ENCODE assay signal across 8 cellular contexts in the genomic region with DNA sequence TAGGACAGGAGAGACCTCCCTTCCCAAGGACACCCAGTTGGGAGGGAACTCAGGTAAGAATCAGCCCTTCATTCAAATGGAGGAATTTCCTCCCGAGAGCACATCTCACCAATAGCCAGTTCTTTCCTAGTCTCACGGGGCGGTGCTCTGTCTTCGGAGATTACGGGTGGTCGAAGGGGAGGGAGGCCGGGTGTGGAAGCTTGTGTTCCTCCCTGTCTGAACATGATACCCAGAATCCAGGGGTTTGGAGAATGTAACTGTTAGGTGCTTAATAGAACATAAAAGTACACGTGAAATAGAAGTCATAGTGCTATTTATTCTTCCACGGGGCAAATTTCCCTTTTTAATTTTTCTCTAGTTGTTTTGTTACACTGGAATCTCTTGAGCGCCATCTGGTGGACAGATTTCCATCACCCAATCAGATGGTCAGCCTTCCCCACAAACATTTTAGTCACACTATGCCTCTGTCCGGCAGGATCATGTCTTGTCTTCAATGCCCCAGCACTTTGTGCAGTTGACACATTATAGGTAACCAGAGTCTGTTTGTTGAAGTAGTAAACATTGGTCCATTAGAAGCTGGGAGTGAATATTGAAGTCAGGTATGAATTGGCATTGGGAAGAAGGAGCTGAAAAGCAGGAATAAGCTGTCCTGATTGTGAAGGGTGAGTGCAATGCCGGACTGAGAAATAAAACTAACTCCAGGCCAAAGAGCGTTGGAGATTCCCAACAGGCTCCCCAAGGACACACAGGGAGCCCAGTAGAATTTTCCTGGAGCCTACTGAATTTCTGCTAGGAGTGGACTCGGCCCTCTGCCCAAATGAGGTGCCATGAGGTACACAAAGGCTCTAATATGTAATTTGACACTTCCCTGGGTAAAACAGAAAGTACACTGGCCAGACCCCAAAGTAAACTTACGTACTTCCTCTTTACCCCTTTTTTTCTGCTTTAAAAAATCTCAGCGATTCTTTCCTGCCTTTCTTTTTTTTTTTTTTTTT. TPM values are rescaled to one million over a fixed set of nuclear protein-coding genes. Genes with fewer than 3 reads are reported as not detected.
DNase-seq lines count a peak whose midpoint lies in the region; ATAC-seq and TF ChIP-seq lines count a peak whose summit lies in the region.

No MANE protein-coding gene starts in this region.

- no peaks in the 10 kb centered on the region for H3K9me3 Mint-ChIP-seq in WTC11

- TF ChIP-seq CTCF in WTC11 (IDR thresholded peaks at IDR 0.05) (peak; percentile 72), cardiac fibroblast (IDR thresholded peaks at IDR 0.05; ENCODE audit: low read depth, low read length) (peak; percentile 75)

- no peaks in the 10 kb centered on the region for H3K36me3 Mint-ChIP-seq in WTC11

- peak overlapping the region; percentile 96 for H3K27ac Mint-ChIP-seq in WTC11

- ATAC-seq in HG02885 (IDR thresholded peaks at IDR 0.05; ENCODE audit: poor library complexity, unreplicated experiment) (peak; percentile 62), WTC11 (peak; percentile 88), GM21515 (IDR thresholded peaks at IDR 0.05; ENCODE audit: unreplicated experiment) (no peak)

- H3K27me3 Mint-ChIP-seq in WTC11 (ENCODE audit: low read depth) = no peaks in the 10 kb centered on the region

- peak overlapping the region; percentile 32 to 49 for H3K4me3 ChIP-seq in cardiac fibroblast (replicated peaks in 1 of 2; ENCODE audit: low read depth in 2 of 2, low read length in 2 of 2)

- CTCF ChIA-PET in WTC11 (lab: Charles Lee) = interaction anchor here (0.5 to 6.4 kb wide), 37 partner anchors 8 to 302 kb away, joined by 3 to 75 read pairs (median 4); a partner anchor contains a TSS

- POLR2A ChIA-PET in WTC11 (lab: Charles Lee) = interaction anchor here (0.7 to 2.1 kb wide), 5 partner anchors 26 to 64 kb away, joined by 3 to 10 read pairs (median 5); a partner anchor contains a TSS

- peak; percentile 87 for DNase-seq in EH (ENCODE audit: low read depth)
- peak; percentile 82 for DNase-seq in NCI-H2196 (lab: John Stamatoyannopoulos, UW; ENCODE audit: unreplicated experiment)
- peak; percentile 84 for DNase-seq in WTC11 (ENCODE audit: low spot score)
- DNase-seq in cardiac fibroblast (ENCODE audit: low read depth in 2 of 2) = peak; percentile 91 to 95
- peak; percentile 88 for DNase-seq in islet precursor cell
- peak; percentile 39 to 80 (median 60) for DNase-seq in stimulated activated CD4-positive, alpha-beta T cell treated with anti-CD3 and anti-CD28 coated beads, Interleukin-12 subunit alpha, Interleukin-12 subunit beta, amount 100 ng/mL, for 48 hours (ENCODE audit: low read depth in 2 of 3, low spot score in 1 of 3)

- H3K4me3 Mint-ChIP-seq in WTC11 = peak overlapping the region; percentile 68

- H3K4me1 Mint-ChIP-seq in WTC11 = peaks cover 55% of the 10 kb centered on the region

TF ChIP-seq in WTC11, 78 proteins besides CTCF, POLR2A, EP300 and RAD21:
- TF ChIP-seq GTF2I (CRISPR knock-in tag; conservative IDR thresholded peaks at IDR 0.05) (no peak), NFATC4 (CRISPR knock-in tag; IDR thresholded peaks at IDR 0.05) (no peak), CREB1 (CRISPR knock-in tag; IDR thresholded peaks at IDR 0.05) (no peak), RELA (CRISPR knock-in tag; IDR thresholded peaks at IDR 0.05; ENCODE audit: borderline replicate concordance) (no peak)
- TF ChIP-seq, protein P1, sequence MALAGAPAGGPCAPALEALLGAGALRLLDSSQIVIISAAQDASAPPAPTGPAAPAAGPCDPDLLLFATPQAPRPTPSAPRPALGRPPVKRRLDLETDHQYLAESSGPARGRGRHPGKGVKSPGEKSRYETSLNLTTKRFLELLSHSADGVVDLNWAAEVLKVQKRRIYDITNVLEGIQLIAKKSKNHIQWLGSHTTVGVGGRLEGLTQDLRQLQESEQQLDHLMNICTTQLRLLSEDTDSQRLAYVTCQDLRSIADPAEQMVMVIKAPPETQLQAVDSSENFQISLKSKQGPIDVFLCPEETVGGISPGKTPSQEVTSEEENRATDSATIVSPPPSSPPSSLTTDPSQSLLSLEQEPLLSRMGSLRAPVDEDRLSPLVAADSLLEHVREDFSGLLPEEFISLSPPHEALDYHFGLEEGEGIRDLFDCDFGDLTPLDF (CRISPR knock-in tag; IDR thresholded peaks at IDR 0.05) = no peak
- TF ChIP-seq, protein P2, sequence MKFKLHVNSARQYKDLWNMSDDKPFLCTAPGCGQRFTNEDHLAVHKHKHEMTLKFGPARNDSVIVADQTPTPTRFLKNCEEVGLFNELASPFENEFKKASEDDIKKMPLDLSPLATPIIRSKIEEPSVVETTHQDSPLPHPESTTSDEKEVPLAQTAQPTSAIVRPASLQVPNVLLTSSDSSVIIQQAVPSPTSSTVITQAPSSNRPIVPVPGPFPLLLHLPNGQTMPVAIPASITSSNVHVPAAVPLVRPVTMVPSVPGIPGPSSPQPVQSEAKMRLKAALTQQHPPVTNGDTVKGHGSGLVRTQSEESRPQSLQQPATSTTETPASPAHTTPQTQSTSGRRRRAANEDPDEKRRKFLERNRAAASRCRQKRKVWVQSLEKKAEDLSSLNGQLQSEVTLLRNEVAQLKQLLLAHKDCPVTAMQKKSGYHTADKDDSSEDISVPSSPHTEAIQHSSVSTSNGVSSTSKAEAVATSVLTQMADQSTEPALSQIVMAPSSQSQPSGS (CRISPR knock-in tag; IDR thresholded peaks at IDR 0.05; ENCODE audit: borderline replicate concordance, low read depth) = no peak
- TF ChIP-seq, protein P3, sequence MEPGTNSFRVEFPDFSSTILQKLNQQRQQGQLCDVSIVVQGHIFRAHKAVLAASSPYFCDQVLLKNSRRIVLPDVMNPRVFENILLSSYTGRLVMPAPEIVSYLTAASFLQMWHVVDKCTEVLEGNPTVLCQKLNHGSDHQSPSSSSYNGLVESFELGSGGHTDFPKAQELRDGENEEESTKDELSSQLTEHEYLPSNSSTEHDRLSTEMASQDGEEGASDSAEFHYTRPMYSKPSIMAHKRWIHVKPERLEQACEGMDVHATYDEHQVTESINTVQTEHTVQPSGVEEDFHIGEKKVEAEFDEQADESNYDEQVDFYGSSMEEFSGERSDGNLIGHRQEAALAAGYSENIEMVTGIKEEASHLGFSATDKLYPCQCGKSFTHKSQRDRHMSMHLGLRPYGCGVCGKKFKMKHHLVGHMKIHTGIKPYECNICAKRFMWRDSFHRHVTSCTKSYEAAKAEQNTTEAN (CRISPR knock-in tag; IDR thresholded peaks at IDR 0.05) = no peak
- TF ChIP-seq, protein P4, sequence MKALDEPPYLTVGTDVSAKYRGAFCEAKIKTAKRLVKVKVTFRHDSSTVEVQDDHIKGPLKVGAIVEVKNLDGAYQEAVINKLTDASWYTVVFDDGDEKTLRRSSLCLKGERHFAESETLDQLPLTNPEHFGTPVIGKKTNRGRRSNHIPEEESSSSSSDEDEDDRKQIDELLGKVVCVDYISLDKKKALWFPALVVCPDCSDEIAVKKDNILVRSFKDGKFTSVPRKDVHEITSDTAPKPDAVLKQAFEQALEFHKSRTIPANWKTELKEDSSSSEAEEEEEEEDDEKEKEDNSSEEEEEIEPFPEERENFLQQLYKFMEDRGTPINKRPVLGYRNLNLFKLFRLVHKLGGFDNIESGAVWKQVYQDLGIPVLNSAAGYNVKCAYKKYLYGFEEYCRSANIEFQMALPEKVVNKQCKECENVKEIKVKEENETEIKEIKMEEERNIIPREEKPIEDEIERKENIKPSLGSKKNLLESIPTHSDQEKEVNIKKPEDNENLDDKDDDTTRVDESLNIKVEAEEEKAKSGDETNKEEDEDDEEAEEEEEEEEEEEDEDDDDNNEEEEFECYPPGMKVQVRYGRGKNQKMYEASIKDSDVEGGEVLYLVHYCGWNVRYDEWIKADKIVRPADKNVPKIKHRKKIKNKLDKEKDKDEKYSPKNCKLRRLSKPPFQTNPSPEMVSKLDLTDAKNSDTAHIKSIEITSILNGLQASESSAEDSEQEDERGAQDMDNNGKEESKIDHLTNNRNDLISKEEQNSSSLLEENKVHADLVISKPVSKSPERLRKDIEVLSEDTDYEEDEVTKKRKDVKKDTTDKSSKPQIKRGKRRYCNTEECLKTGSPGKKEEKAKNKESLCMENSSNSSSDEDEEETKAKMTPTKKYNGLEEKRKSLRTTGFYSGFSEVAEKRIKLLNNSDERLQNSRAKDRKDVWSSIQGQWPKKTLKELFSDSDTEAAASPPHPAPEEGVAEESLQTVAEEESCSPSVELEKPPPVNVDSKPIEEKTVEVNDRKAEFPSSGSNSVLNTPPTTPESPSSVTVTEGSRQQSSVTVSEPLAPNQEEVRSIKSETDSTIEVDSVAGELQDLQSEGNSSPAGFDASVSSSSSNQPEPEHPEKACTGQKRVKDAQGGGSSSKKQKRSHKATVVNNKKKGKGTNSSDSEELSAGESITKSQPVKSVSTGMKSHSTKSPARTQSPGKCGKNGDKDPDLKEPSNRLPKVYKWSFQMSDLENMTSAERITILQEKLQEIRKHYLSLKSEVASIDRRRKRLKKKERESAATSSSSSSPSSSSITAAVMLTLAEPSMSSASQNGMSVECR (CRISPR knock-in tag; IDR thresholded peaks at IDR 0.05; ENCODE audit: borderline replicate concordance) = no peak

RNA-seq across cellular contexts. Expression of a gene that starts 27.6 kb away (rescaled TPM):
- total RNA-seq in WTC11 (2021) = 13.9 to 18.0 TPM (median 14.2 TPM) in 3 replicates

RNA-seq across cellular contexts. Expression of a gene that starts 36.1 kb away (rescaled TPM):
- total RNA-seq in WTC11 (2021) = 592 to 630 TPM (median 618 TPM) in 3 replicates
